In the genomic region with DNA sequence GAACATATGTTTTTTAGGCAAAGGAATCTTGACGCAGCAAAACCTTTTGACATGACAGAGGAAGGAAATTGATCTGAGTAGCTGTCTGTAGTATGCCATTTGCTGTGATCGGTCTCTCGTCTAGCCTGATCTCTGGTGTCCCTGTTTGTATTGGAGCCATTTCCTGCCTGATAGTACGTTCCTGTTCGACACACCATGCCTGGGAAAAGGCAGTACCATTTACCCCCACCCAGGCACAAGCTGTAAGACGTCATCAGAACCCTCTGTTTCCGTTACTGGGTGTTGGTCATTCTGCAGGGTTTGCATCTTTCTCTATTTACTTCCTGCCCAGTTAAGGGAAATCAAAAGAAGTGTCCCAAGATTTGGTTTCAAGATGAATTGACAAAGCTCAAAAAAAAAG, we compare ENCODE assay signal across 1 cellular context.
TF ChIP-seq lines count a peak whose summit lies in the region.

No MANE protein-coding gene starts in this region.

TF ChIP-seq in K562, 482 proteins besides CTCF, POLR2A, EP300 and RAD21 (continued from another document):
- TF ChIP-seq, protein P1, sequence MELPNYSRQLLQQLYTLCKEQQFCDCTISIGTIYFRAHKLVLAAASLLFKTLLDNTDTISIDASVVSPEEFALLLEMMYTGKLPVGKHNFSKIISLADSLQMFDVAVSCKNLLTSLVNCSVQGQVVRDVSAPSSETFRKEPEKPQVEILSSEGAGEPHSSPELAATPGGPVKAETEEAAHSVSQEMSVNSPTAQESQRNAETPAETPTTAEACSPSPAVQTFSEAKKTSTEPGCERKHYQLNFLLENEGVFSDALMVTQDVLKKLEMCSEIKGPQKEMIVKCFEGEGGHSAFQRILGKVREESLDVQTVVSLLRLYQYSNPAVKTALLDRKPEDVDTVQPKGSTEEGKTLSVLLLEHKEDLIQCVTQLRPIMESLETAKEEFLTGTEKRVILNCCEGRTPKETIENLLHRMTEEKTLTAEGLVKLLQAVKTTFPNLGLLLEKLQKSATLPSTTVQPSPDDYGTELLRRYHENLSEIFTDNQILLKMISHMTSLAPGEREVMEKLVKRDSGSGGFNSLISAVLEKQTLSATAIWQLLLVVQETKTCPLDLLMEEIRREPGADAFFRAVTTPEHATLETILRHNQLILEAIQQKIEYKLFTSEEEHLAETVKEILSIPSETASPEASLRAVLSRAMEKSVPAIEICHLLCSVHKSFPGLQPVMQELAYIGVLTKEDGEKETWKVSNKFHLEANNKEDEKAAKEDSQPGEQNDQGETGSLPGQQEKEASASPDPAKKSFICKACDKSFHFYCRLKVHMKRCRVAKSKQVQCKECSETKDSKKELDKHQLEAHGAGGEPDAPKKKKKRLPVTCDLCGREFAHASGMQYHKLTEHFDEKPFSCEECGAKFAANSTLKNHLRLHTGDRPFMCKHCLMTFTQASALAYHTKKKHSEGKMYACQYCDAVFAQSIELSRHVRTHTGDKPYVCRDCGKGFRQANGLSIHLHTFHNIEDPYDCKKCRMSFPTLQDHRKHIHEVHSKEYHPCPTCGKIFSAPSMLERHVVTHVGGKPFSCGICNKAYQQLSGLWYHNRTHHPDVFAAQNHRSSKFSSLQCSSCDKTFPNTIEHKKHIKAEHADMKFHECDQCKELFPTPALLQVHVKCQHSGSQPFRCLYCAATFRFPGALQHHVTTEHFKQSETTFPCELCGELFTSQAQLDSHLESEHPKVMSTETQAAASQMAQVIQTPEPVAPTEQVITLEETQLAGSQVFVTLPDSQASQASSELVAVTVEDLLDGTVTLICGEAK (IDR thresholded peaks at IDR 0.05): no peak
- TF ChIP-seq, protein P1 (CRISPR knock-in tag; IDR thresholded peaks at IDR 0.05): no peak
- TF ChIP-seq CBFA2T2 (conservative IDR thresholded peaks at IDR 0.05): no peak
- TF ChIP-seq TFAM (CRISPR knock-in tag; conservative IDR thresholded peaks at IDR 0.05): no peak
- TF ChIP-seq ZBTB1 (CRISPR knock-in tag; IDR thresholded peaks at IDR 0.05; ENCODE audit: borderline replicate concordance, low read depth): no peak
- TF ChIP-seq, protein P2, sequence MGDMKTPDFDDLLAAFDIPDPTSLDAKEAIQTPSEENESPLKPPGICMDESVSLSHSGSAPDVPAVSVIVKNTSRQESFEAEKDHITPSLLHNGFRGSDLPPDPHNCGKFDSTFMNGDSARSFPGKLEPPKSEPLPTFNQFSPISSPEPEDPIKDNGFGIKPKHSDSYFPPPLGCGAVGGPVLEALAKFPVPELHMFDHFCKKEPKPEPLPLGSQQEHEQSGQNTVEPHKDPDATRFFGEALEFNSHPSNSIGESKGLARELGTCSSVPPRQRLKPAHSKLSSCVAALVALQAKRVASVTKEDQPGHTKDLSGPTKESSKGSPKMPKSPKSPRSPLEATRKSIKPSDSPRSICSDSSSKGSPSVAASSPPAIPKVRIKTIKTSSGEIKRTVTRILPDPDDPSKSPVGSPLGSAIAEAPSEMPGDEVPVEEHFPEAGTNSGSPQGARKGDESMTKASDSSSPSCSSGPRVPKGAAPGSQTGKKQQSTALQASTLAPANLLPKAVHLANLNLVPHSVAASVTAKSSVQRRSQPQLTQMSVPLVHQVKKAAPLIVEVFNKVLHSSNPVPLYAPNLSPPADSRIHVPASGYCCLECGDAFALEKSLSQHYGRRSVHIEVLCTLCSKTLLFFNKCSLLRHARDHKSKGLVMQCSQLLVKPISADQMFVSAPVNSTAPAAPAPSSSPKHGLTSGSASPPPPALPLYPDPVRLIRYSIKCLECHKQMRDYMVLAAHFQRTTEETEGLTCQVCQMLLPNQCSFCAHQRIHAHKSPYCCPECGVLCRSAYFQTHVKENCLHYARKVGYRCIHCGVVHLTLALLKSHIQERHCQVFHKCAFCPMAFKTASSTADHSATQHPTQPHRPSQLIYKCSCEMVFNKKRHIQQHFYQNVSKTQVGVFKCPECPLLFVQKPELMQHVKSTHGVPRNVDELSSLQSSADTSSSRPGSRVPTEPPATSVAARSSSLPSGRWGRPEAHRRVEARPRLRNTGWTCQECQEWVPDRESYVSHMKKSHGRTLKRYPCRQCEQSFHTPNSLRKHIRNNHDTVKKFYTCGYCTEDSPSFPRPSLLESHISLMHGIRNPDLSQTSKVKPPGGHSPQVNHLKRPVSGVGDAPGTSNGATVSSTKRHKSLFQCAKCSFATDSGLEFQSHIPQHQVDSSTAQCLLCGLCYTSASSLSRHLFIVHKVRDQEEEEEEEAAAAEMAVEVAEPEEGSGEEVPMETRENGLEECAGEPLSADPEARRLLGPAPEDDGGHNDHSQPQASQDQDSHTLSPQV (IDR thresholded peaks at IDR 0.05): peak; percentile 77
- no peak for TF ChIP-seq CHD4 (IDR thresholded peaks at IDR 0.05; ENCODE audit: insufficient read depth, insufficient replicate concordance, low read depth, low read length, poor library complexity, severe bottlenecking)
- peak; percentile 13; the same call in 1 of the 2 replicates for TF ChIP-seq MYBL2 (IDR thresholded peaks at IDR 0.05; ENCODE audit: low read depth)
- TF ChIP-seq MYBL2 (CRISPR knock-in tag; IDR thresholded peaks at IDR 0.05; ENCODE audit: borderline replicate concordance): no peak
- TF ChIP-seq ARNT (IDR thresholded peaks at IDR 0.05): no peak
- TF ChIP-seq ZNF75A (CRISPR knock-in tag; IDR thresholded peaks at IDR 0.05): no peak
- TF ChIP-seq ELF4 (CRISPR knock-in tag; IDR thresholded peaks at IDR 0.05): no peak
- TF ChIP-seq SRSF3 (IDR thresholded peaks at IDR 0.05; ENCODE audit: insufficient read depth, low read length): no peak
- TF ChIP-seq, protein P3, sequence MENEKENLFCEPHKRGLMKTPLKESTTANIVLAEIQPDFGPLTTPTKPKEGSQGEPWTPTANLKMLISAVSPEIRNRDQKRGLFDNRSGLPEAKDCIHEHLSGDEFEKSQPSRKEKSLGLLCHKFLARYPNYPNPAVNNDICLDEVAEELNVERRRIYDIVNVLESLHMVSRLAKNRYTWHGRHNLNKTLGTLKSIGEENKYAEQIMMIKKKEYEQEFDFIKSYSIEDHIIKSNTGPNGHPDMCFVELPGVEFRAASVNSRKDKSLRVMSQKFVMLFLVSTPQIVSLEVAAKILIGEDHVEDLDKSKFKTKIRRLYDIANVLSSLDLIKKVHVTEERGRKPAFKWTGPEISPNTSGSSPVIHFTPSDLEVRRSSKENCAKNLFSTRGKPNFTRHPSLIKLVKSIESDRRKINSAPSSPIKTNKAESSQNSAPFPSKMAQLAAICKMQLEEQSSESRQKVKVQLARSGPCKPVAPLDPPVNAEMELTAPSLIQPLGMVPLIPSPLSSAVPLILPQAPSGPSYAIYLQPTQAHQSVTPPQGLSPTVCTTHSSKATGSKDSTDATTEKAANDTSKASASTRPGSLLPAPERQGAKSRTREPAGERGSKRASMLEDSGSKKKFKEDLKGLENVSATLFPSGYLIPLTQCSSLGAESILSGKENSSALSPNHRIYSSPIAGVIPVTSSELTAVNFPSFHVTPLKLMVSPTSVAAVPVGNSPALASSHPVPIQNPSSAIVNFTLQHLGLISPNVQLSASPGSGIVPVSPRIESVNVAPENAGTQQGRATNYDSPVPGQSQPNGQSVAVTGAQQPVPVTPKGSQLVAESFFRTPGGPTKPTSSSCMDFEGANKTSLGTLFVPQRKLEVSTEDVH (IDR thresholded peaks at IDR 0.05; ENCODE audit: low read depth, partially characterized antibody): no peak
- no peak for TF ChIP-seq ELF2 (CRISPR knock-in tag; IDR thresholded peaks at IDR 0.05)
- TF ChIP-seq, protein P4, sequence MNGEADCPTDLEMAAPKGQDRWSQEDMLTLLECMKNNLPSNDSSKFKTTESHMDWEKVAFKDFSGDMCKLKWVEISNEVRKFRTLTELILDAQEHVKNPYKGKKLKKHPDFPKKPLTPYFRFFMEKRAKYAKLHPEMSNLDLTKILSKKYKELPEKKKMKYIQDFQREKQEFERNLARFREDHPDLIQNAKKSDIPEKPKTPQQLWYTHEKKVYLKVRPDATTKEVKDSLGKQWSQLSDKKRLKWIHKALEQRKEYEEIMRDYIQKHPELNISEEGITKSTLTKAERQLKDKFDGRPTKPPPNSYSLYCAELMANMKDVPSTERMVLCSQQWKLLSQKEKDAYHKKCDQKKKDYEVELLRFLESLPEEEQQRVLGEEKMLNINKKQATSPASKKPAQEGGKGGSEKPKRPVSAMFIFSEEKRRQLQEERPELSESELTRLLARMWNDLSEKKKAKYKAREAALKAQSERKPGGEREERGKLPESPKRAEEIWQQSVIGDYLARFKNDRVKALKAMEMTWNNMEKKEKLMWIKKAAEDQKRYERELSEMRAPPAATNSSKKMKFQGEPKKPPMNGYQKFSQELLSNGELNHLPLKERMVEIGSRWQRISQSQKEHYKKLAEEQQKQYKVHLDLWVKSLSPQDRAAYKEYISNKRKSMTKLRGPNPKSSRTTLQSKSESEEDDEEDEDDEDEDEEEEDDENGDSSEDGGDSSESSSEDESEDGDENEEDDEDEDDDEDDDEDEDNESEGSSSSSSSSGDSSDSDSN (IDR thresholded peaks at IDR 0.05; ENCODE audit: borderline replicate concordance in 1 of 2, low read depth in 2 of 2, low read length in 2 of 2): no peak
- TF ChIP-seq ZNF263 (CRISPR knock-in tag; IDR thresholded peaks at IDR 0.05; ENCODE audit: borderline replicate concordance): no peak
- TF ChIP-seq WHSC1 (IDR thresholded peaks at IDR 0.05; ENCODE audit: low read length): no peak
- no peak for TF ChIP-seq ZNF3 (CRISPR knock-in tag; IDR thresholded peaks at IDR 0.05)
- no peak for TF ChIP-seq ATF1 (CRISPR knock-in tag; IDR thresholded peaks at IDR 0.05)
- peak; percentile 34; the same call in 1 of the 2 replicates for TF ChIP-seq ATF1 (tag; IDR thresholded peaks at IDR 0.05)
- TF ChIP-seq MAFK (IDR thresholded peaks at IDR 0.05; ENCODE audit: low read length): 0 out of 2 replicates have a peak, but pooled peaks have one; percentile 8
- TF ChIP-seq DIDO1 (tag; IDR thresholded peaks at IDR 0.05; ENCODE audit: low read depth): 0 out of 2 replicates have a peak, but pooled peaks have one; percentile 41
- peak; percentile 48 to 65; a peak in 2 of 4 replicates for TF ChIP-seq FOXK2 (conservative IDR thresholded peaks at IDR 0.05 in 1 of 2, IDR thresholded peaks at IDR 0.05 in 1 of 2; ENCODE audit: low read depth in 2 of 2)
- no peak for TF ChIP-seq SMAD4 (CRISPR knock-in tag; conservative IDR thresholded peaks at IDR 0.05)
- no peak for TF ChIP-seq SAFB (IDR thresholded peaks at IDR 0.05; ENCODE audit: borderline replicate concordance, low read depth, low read length)
TF ChIP-seq in K562: peak in this region for 23.
